ENCODE assay signal across 9 cellular contexts in the genomic region with DNA sequence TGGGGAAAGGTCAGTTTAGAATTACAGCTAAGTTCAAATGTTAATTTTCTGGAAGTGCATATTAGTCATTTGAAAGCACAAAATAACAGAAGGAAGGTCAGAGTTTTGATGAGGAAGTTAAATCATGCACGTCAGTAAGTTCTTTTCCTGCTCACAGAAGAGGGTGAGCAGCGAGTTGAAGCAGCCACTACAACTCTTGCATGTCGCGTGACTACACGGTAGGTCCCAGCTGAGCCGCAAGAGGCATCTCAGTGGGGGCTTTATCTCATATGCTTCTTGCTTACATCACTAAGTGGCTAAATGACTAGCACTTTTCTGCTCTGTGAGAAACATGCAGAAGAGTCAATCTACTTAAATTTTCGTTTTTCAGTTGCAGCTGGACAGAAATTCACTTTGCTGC. TPM values are rescaled to one million over a fixed set of nuclear protein-coding genes. Genes with fewer than 3 reads are reported as not detected.
DNase-seq lines count a peak whose midpoint lies in the region; ATAC-seq and TF ChIP-seq lines count a peak whose summit lies in the region.
"Had no signal": no experiment of that assay in that cellular context is flagged by ENCODE, and none has a peak within 500 bp of the region (broad histone marks: within the 10 kb centered on the region; RNA-seq: fewer than 3 reads in every experiment).

No MANE protein-coding gene starts in this region.

- H3K4ac ChIP-seq in mesenchymal stem cell (ENCODE audit: low read depth in 1 of 2, low read length in 2 of 2) = no peak overlapping the region

- H2AK5ac ChIP-seq in mesenchymal stem cell (ENCODE audit: low read length, severe bottlenecking) = no peak overlapping the region

- no peaks in the 10 kb centered on the region for H3K9me3 Mint-ChIP-seq in CD4-positive, CD25-positive, alpha-beta regulatory T cell
- H3K9me3 Mint-ChIP-seq in activated B cell treated with CpG ODN at 0.5 μM for 24 hours = peaks cover 3% of the 10 kb centered on the region
- no peaks in the 10 kb centered on the region for H3K9me3 Mint-ChIP-seq in Calu3 (ENCODE audit: low read depth, unreplicated experiment)

- H3K9me3 ChIP-seq in CD4-positive, CD25-positive, alpha-beta regulatory T cell (ENCODE audit: control insufficient read depth in 2 of 2, low read length in 2 of 2) = no peaks in the 10 kb centered on the region
- no peaks in the 10 kb centered on the region for H3K9me3 ChIP-seq in mesenchymal stem cell (ENCODE audit: control insufficient read depth, low read length)

- H3K4me1 ChIP-seq in CD4-positive, CD25-positive, alpha-beta regulatory T cell (ENCODE audit: control insufficient read depth, insufficient read depth, low read length, poor library complexity, severe bottlenecking) = no peaks in the 10 kb centered on the region
- peaks cover 2% of the 10 kb centered on the region for H3K4me1 ChIP-seq in mesenchymal stem cell (ENCODE audit: control insufficient read depth, insufficient read depth, low read depth, low read length)

- peaks cover 22% of the 10 kb centered on the region for H3K27me3 Mint-ChIP-seq in CD4-positive, CD25-positive, alpha-beta regulatory T cell
- H3K27me3 Mint-ChIP-seq in activated B cell treated with CpG ODN at 0.5 μM for 24 hours (no peaks in the 10 kb centered on the region), Calu3 (ENCODE audit: unreplicated experiment) (peaks cover 1% of the 10 kb centered on the region)

- H3K27me3 ChIP-seq in CD4-positive, CD25-positive, alpha-beta regulatory T cell (ENCODE audit: control insufficient read depth, insufficient read depth, low read length) = peaks cover 11% of the 10 kb centered on the region
- H3K27me3 ChIP-seq in mesenchymal stem cell (ENCODE audit: control insufficient read depth in 1 of 2, insufficient read depth in 1 of 2, low read length in 2 of 2) = peaks cover 0 to 12% of the 10 kb centered on the region in 2 experiments

- POLR2A ChIA-PET in activated B cell treated with CpG ODN at 0.5 μM for 24 hours (lab: Charles Lee) = interaction anchor here (0.8 to 14.4 kb wide), 11 partner anchors 10 to 923 kb away, joined by 3 to 305 read pairs (median 5); a partner anchor contains a TSS

- H4K91ac ChIP-seq in mesenchymal stem cell (ENCODE audit: low read length) = no peak overlapping the region

- H3K79me1 ChIP-seq in mesenchymal stem cell (replicated peaks; ENCODE audit: low read length, poor library complexity, severe bottlenecking) = no peaks in the 10 kb centered on the region

- TF ChIP-seq CTCF in activated B cell treated with CpG ODN at 0.5 μM for 24 hours (IDR thresholded peaks at IDR 0.05) (no peak), Calu3 (IDR thresholded peaks at IDR 0.05; ENCODE audit: unreplicated experiment) (no peak)

- H3K23ac ChIP-seq in mesenchymal stem cell (ENCODE audit: low read length in 2 of 2) = no peak overlapping the region

- peaks cover 3% of the 10 kb centered on the region for H3K36me3 Mint-ChIP-seq in CD4-positive, CD25-positive, alpha-beta regulatory T cell
- H3K36me3 Mint-ChIP-seq in activated B cell treated with CpG ODN at 0.5 μM for 24 hours (ENCODE audit: low read depth) (no peaks in the 10 kb centered on the region), Calu3 (ENCODE audit: insufficient read depth, unreplicated experiment) (no peaks in the 10 kb centered on the region)

- H4K8ac ChIP-seq in mesenchymal stem cell (ENCODE audit: low read length) = no peak overlapping the region

- WGBS in mesenchymal stem cell = 71% methylated on average over 7 of the region's 7 CpGs

- peak; percentile 66 to 73 for ATAC-seq in CD4-positive, CD25-positive, alpha-beta regulatory T cell (ENCODE audit: low read depth in 2 of 2)
- ATAC-seq in HG03159 (IDR thresholded peaks at IDR 0.05; ENCODE audit: unreplicated experiment) = peak; percentile 87
- peak; percentile 91 for ATAC-seq in activated B cell treated with CpG ODN at 0.5 μM for 24 hours (ENCODE audit: low read depth)

- H2BK12ac ChIP-seq in mesenchymal stem cell (ENCODE audit: low read length in 2 of 2) = no peak overlapping the region

- H3K27ac ChIP-seq in CD4-positive, CD25-positive, alpha-beta regulatory T cell (ENCODE audit: insufficient read depth, low read length, poor library complexity, severe bottlenecking) = no peak overlapping the region
- H3K27ac ChIP-seq in mesenchymal stem cell (ENCODE audit: low read length, poor library complexity, severe bottlenecking) = no peak overlapping the region

- no peaks in the 10 kb centered on the region for H3K36me3 ChIP-seq in CD4-positive, CD25-positive, alpha-beta regulatory T cell (ENCODE audit: control insufficient read depth, insufficient read depth, low read length)
- H3K36me3 ChIP-seq in mesenchymal stem cell (ENCODE audit: control insufficient read depth in 1 of 2, insufficient read depth in 2 of 2, low read depth in 1 of 2, low read length in 2 of 2) = no peaks in the 10 kb centered on the region

- BruUV-seq in Calu3 (replicated peaks; lab: Mats Ljungman, UMichigan) = no TSS peak

- H2BK5ac ChIP-seq in mesenchymal stem cell (ENCODE audit: low read depth, low read length, poor library complexity, severe bottlenecking) = no peak overlapping the region

- CTCF ChIA-PET in activated B cell treated with CpG ODN at 0.5 μM for 24 hours (lab: Charles Lee) = interaction anchor here (0.9 to 1.4 kb wide), 5 partner anchors 14 to 80 kb away, joined by 3 to 7 read pairs (median 6); a partner anchor contains a TSS
- CTCF ChIA-PET in Calu3 (lab: Charles Lee) = no interaction called here

- peak overlapping the region in 2 of 4 donors; percentile 5 to 25 for H3K4me3 Mint-ChIP-seq in CD4-positive, CD25-positive, alpha-beta regulatory T cell
- H3K4me3 Mint-ChIP-seq in activated B cell treated with CpG ODN at 0.5 μM for 24 hours (peak overlapping the region; percentile 68), Calu3 (ENCODE audit: low read depth, unreplicated experiment) (no peak overlapping the region)

- peaks cover 0 to 14% (median 4%) of the 10 kb centered on the region in 4 donors for H3K4me1 Mint-ChIP-seq in CD4-positive, CD25-positive, alpha-beta regulatory T cell
- H3K4me1 Mint-ChIP-seq in activated B cell treated with CpG ODN at 0.5 μM for 24 hours (peaks cover 93% of the 10 kb centered on the region), Calu3 (ENCODE audit: low read depth, unreplicated experiment) (no peaks in the 10 kb centered on the region)

- no peak overlapping the region for H2BK15ac ChIP-seq in mesenchymal stem cell (ENCODE audit: low read depth, poor library complexity, severe bottlenecking)

- DNase-seq in CD4-positive, CD25-positive, alpha-beta regulatory T cell = peak in 2 of 3 donors; percentile 20 to 79
- DNase-seq in GM19240 (ENCODE audit: insufficient read length, low spot score) = peak; percentile 24
- peak; percentile 54 for DNase-seq in activated B cell treated with CpG ODN at 0.5 μM for 24 hours
- DNase-seq in mesenchymal stem cell = peak; percentile 14
- no peak for DNase-seq in NCI-H345 (lab: John Stamatoyannopoulos, UW)
- no peak for DNase-seq in Calu3
- no peak for DNase-seq in NCI-H2196 treated with DMSO at 0.1 percent for 48 hours (lab: John Stamatoyannopoulos, UW; ENCODE audit: unreplicated experiment)

- no peak overlapping the region for H3K9ac ChIP-seq in mesenchymal stem cell (ENCODE audit: low read length)

- peak overlapping the region; percentile 11 to 76 (median 43) for H3K27ac Mint-ChIP-seq in CD4-positive, CD25-positive, alpha-beta regulatory T cell
- peak overlapping the region; percentile 93 for H3K27ac Mint-ChIP-seq in activated B cell treated with CpG ODN at 0.5 μM for 24 hours
- H3K27ac Mint-ChIP-seq in Calu3 (ENCODE audit: unreplicated experiment) = no peak overlapping the region

- no peak overlapping the region for H3K14ac ChIP-seq in mesenchymal stem cell (ENCODE audit: low read length in 2 of 2)

- no peak overlapping the region for H3K4me3 ChIP-seq in CD4-positive, CD25-positive, alpha-beta regulatory T cell (ENCODE audit: low read depth, low read length)
- no peak overlapping the region for H3K4me3 ChIP-seq in mesenchymal stem cell (ENCODE audit: insufficient read depth in 1 of 2, low read depth in 1 of 2, low read length in 2 of 2)

- no peak overlapping the region for H3K18ac ChIP-seq in mesenchymal stem cell (ENCODE audit: low read depth in 1 of 2, low read length in 2 of 2)

- no peak overlapping the region for H2BK120ac ChIP-seq in mesenchymal stem cell (ENCODE audit: low read depth, low read length)

- intact Hi-C loops in activated B cell treated with CpG ODN at 0.5 μM for 24 hours (cut with micrococcal nuclease) (loop anchor here (1.0 kb wide), 5 partner anchors 9 to 408 kb away; a partner anchor contains a TSS), Calu3 (cut with micrococcal nuclease; ENCODE audit: unreplicated experiment) (no loop called here)

- no peak overlapping the region for H3K4me2 ChIP-seq in mesenchymal stem cell (ENCODE audit: low read length, poor library complexity, severe bottlenecking)

- H2AFZ ChIP-seq in mesenchymal stem cell (ENCODE audit: low read depth, low read length) = no peak overlapping the region

RNA-seq across cellular contexts. Expression of a gene that starts 21.3 kb away (rescaled TPM):
- total RNA-seq in CD4-positive, CD25-positive, alpha-beta regulatory T cell = 78.7 TPM
- 100 to 1,000 TPM; 127 to 193 (median 141) TPM for polyA plus RNA-seq in CD4-positive, CD25-positive, alpha-beta regulatory T cell
- 140 and 165 TPM in 2 replicates for total RNA-seq in activated B cell treated with CpG ODN at 0.5 μM for 24 hours
- 410 TPM for polyA plus RNA-seq in mesenchymal stem cell (2013, experiment 1 of 2)
- 430 TPM for polyA plus RNA-seq in mesenchymal stem cell (2013, experiment 2 of 2)
- 143 and 148 TPM in 2 replicates for total RNA-seq in Calu3 (2022)

RNA-seq across cellular contexts. Expression of a gene that starts 33.9 kb away (rescaled TPM):
- total RNA-seq in CD4-positive, CD25-positive, alpha-beta regulatory T cell = not detected
- not detected for polyA plus RNA-seq in CD4-positive, CD25-positive, alpha-beta regulatory T cell
- 0.20 TPM in 1 of 2 replicates, not detected in the other for total RNA-seq in activated B cell treated with CpG ODN at 0.5 μM for 24 hours
- not detected for polyA plus RNA-seq in mesenchymal stem cell (2013, experiment 1 of 2)
- polyA plus RNA-seq in mesenchymal stem cell (2013, experiment 2 of 2) = not detected
- not detected in 2 replicates for total RNA-seq in Calu3 (2022)
- total RNA-seq: skeletal muscle tissue had no signal

Comparison
In these comparisons a context has a peak if more than half of its experiments do, and no peak if none do; other contexts are left out.
1. DNase-seq: peak in CD4-positive, CD25-positive, alpha-beta regulatory T cell (2 of 3), GM19240 (single experiment), activated B cell treated with CpG ODN at 0.5 μM for 24 hours (single experiment) and mesenchymal stem cell (single experiment); none in NCI-H345 (single experiment), Calu3 (single experiment) and NCI-H2196 treated with DMSO at 0.1 percent for 48 hours (single experiment).
2. Peak in every context shown above with its lines, with median percentiles within 50 percentile points of each other: ATAC-seq.